Comparison of ENCODE assay signal across 9 cellular contexts in the genomic region with DNA sequence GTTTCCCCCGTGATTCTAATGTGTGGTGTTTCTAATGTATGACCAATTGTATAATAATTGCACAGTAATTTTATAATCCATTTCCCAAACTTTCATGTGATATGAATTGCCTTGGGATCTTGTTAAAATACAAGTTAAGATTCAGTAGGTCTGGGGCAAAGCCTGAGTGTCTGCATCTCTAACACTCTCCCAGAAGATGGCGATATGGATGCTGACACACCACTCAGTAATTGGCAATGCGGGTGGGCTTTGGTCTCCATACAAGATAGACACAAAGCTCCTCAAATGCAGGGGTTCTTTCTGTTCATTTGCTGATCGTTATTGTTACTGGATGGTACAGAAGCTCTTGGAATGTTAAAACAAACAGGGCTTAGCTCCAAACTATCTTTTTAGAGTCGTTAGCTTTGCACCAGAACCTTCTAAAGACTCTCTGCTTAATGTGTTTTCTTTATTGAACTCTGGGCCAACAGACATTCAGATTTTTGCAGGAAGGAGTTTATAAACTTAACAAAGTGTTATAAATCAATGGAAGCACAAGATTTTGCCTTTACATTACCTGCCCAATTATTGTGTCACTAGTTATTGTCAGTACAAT. TPM values are rescaled to one million over a fixed set of nuclear protein-coding genes. Genes with fewer than 3 reads are reported as not detected.
A peak's percentile ranks its signal among the peaks of the same experiment; 100 is the strongest.
DNase-seq lines count a peak whose midpoint lies in the region; ATAC-seq and TF ChIP-seq lines count a peak whose summit lies in the region.
"Had no signal": no experiment of that assay in that cellular context is flagged by ENCODE, and none has a peak within 500 bp of the region (broad histone marks: within the 10 kb centered on the region; RNA-seq: fewer than 3 reads in every experiment).

No MANE protein-coding gene starts in this region.

- DNase-seq in DND-41 = peak; percentile 8
- peak; percentile 12 for DNase-seq in SKM-1 (lab: John Stamatoyannopoulos, UW; ENCODE audit: unreplicated experiment)
- no peak for DNase-seq in left lobe of liver (ENCODE audit: low spot score)
- no peak for DNase-seq in posterior vena cava (ENCODE audit: low spot score)
- DNase-seq in T-helper 2 cell = no peak

- H3K27me3 ChIP-seq in DND-41 (ENCODE audit: insufficient read depth, low read length, poor library complexity) = no peaks in the 10 kb centered on the region

- no peaks in the 10 kb centered on the region for H3K9me3 ChIP-seq in DND-41 (ENCODE audit: insufficient read depth, low read length, severe bottlenecking)

- H3K4me2 ChIP-seq in DND-41 (ENCODE audit: insufficient read depth, low read length) = no peak overlapping the region

- H2AFZ ChIP-seq in DND-41 (ENCODE audit: low read depth, low read length) = no peak overlapping the region

- no peaks in the 10 kb centered on the region for H3K36me3 ChIP-seq in DND-41 (ENCODE audit: insufficient read depth, low read length)

- intact Hi-C loops in posterior vena cava (cut with DNase I) = no loop called here

- no peaks in the 10 kb centered on the region for H4K20me1 ChIP-seq in DND-41 (ENCODE audit: insufficient read depth, low read length)

- ATAC-seq in DND-41 (ENCODE audit: insufficient read depth, low read depth) (peak; percentile 76), HG02759 (IDR thresholded peaks at IDR 0.05; ENCODE audit: unreplicated experiment) (peak; percentile 43), left lobe of liver (peak; percentile 73), GM19328 (IDR thresholded peaks at IDR 0.05; ENCODE audit: unreplicated experiment) (no peak), GM21447 (IDR thresholded peaks at IDR 0.05; ENCODE audit: unreplicated experiment) (no peak)

- no peaks in the 10 kb centered on the region for H3K79me2 ChIP-seq in DND-41 (ENCODE audit: insufficient read depth, low read length)

- TF ChIP-seq CTCF in DND-41 (IDR thresholded peaks at IDR 0.05; ENCODE audit: borderline replicate concordance, extremely low read depth, low read length, poor library complexity, severe bottlenecking) = peak; percentile 61

- no peak overlapping the region for H3K9ac ChIP-seq in DND-41 (ENCODE audit: low read depth, low read length)

- H3K27ac ChIP-seq in DND-41 (ENCODE audit: low read length) = no peak overlapping the region

- no peaks in the 10 kb centered on the region for H3K4me1 ChIP-seq in DND-41 (ENCODE audit: insufficient read depth, low read length)

- H3K4me3 ChIP-seq in DND-41 (ENCODE audit: low read depth in 1 of 2, low read length in 2 of 2) = no peak overlapping the region

RNA-seq across cellular contexts. Expression of a gene that starts 45.4 kb away (rescaled TPM):
- 2.6 TPM for total RNA-seq in left lobe of liver
- 1 to 10 TPM in 1 of 2 donors, under 1 TPM in 1; 0.86 to 2.9 TPM for total RNA-seq in posterior vena cava
- total RNA-seq: dermis microvascular lymphatic vessel endothelial cell had no signal

Comparison
In these comparisons a context has a peak if more than half of its experiments do, and no peak if none do; other contexts are left out.
1. ATAC-seq: peak in DND-41 (single experiment), HG02759 (single experiment) and left lobe of liver (single experiment); none in GM19328 (single experiment) and GM21447 (single experiment).
2. DNase-seq: peak in DND-41 (single experiment) and SKM-1 (single experiment); none in left lobe of liver (single experiment), posterior vena cava (single experiment) and T-helper 2 cell (0 of 5).